ENCODE assay signal across 8 cellular contexts in genomic region chr19:57613941-57614743, GRCh38. TPM values are rescaled to one million over a fixed set of nuclear protein-coding genes. Genes with fewer than 3 reads are reported as not detected.
DNase-seq lines count a peak whose midpoint lies in the region; TF ChIP-seq lines count a peak whose summit lies in the region.

Gene ZNF134, plus strand, starts transcription at chr19:57614242. Its CDS starts 5,227 bp downstream, at chr19:57619469.

- no peak within 1 kb of the TSS for H4K8ac ChIP-seq in H9 (replicated peaks; ENCODE audit: insufficient read length, low read depth, low read length)

- H3K14ac ChIP-seq in H9 (ENCODE audit: insufficient read depth, low read length) = peak within 1 kb of the TSS; percentile 95

- no peak within 1 kb of the TSS; the same call in 1 of the 2 replicates for H3K4ac ChIP-seq in H9 (ENCODE audit: low read depth, low read length)

- DNase-seq in G401 (ENCODE audit: low spot score) = peak; percentile 95
- peak; percentile 94 for DNase-seq in H9
- peak; percentile 96 for DNase-seq in MV-4-11 (lab: John Stamatoyannopoulos, UW)
- DNase-seq in SK-N-SH = peak; percentile 93
- peak; percentile 93 for DNase-seq in activated naive CD4-positive, alpha-beta T cell treated with anti-CD3 and anti-CD28 coated beads, Interleukin-2, amount 50 U/mL, for 16 hours
- peak; percentile 88 for DNase-seq in glomerular visceral epithelial cell (ENCODE audit: extremely low spot score)
- peak; percentile 85 for DNase-seq in occipital lobe (lab: John Stamatoyannopoulos, UW)
- DNase-seq in suprapubic skin (ENCODE audit: low spot score in 2 of 2) = peak; percentile 92 to 93

- H3K36me3 ChIP-seq in SK-N-SH (replicated peaks in 1 of 2; ENCODE audit: control insufficient read depth in 1 of 2, insufficient read depth in 2 of 2, low read length in 1 of 2) (peaks cover 26 to 43% of the 10 kb centered on the region in 2 experiments), suprapubic skin (peaks cover 36% of the 10 kb centered on the region)

- H4K20me1 ChIP-seq in H9 (ENCODE audit: control insufficient read depth, insufficient read depth, insufficient read length) = no peaks in the 10 kb centered on the region
- no peaks in the 10 kb centered on the region for H4K20me1 ChIP-seq in SK-N-SH (ENCODE audit: insufficient read depth)

- no peak within 1 kb of the TSS for H2BK20ac ChIP-seq in H9 (ENCODE audit: low read depth, low read length, poor library complexity, severe bottlenecking)

- POLR2A ChIA-PET in SK-N-SH (lab: Yijun Ruan, JAX) = interaction anchor here (0.7 to 1.5 kb wide), 6 partner anchors 14 to 132 kb away, joined by 3 to 6 read pairs (median 4); partner anchors contain the start of genes ZIK1, ZNF211, ZNF530 and ZNF551

- H3K79me1 ChIP-seq in H9 (ENCODE audit: insufficient read depth, low read depth, low read length, poor library complexity, severe bottlenecking) = peaks cover 12% of the 10 kb centered on the region

- no peak within 1 kb of the TSS for H3T11ph ChIP-seq in H9 (ENCODE audit: low read length)

- in situ Hi-C loops in G401 (cut with HindIII; ENCODE audit: low sequenced_read_pairs) = no loop called here

- H3K36me3 Mint-ChIP-seq in H9 (ENCODE audit: insufficient read depth in 1 of 3, low read depth in 3 of 3) = peaks cover 48 to 50% (median 49%) of the 10 kb centered on the region in 3 experiments

- no peak within 1 kb of the TSS for H2BK15ac ChIP-seq in H9 (ENCODE audit: low read depth, low read length)

- H3K4me1 Mint-ChIP-seq in H9 = peaks cover 7 to 13% of the 10 kb centered on the region in 2 experiments

- peaks cover 9% of the 10 kb centered on the region for H3K27me3 Mint-ChIP-seq in H9 (ENCODE audit: low read depth)

- TF ChIP-seq CTCF in H9 (conservative IDR thresholded peaks at IDR 0.05) = no peak
- peak; percentile 33; the same call in 1 of the 2 replicates for TF ChIP-seq CTCF in SK-N-SH (IDR thresholded peaks at IDR 0.05)
- TF ChIP-seq CTCF in suprapubic skin (IDR thresholded peaks at IDR 0.05) = no peak

- no peak within 1 kb of the TSS for H2BK120ac ChIP-seq in H9 (ENCODE audit: low read depth, low read length, poor library complexity, severe bottlenecking)

- H2AFZ ChIP-seq in H9 (ENCODE audit: low read length) (peak within 1 kb of the TSS; percentile 93), SK-N-SH (ENCODE audit: low read depth) (peak within 1 kb of the TSS; percentile 83)

- peak within 1 kb of the TSS; percentile 93 to 99 for H3K4me3 Mint-ChIP-seq in H9

- CTCF ChIA-PET in SK-N-SH (lab: Yijun Ruan, JAX) = interaction anchor here (1.0 kb wide), 1 partner anchor 22 kb away, joined by 3 read pairs; no protein-coding TSS in a partner anchor

- H3K4me1 ChIP-seq in H9 (ENCODE audit: insufficient read depth, low read length) (no peaks in the 10 kb centered on the region), SK-N-SH (ENCODE audit: control insufficient read depth in 1 of 2, insufficient read depth in 2 of 2, low read depth in 1 of 2, low read length in 1 of 2) (no peaks in the 10 kb centered on the region; a peak in 1 of 4 replicates), suprapubic skin (peaks cover 4% of the 10 kb centered on the region)

- H3K56ac ChIP-seq in H9 (ENCODE audit: insufficient read length, low read depth, low read length) = no peak within 1 kb of the TSS

- H3K27me3 ChIP-seq in H9 (ENCODE audit: insufficient read depth, low read length) = no peaks in the 10 kb centered on the region
- H3K27me3 ChIP-seq in SK-N-SH (ENCODE audit: insufficient read depth) = no peaks in the 10 kb centered on the region
- H3K27me3 ChIP-seq in suprapubic skin = no peaks in the 10 kb centered on the region

- no CpG with 5 or more reads among the region's 64 CpGs for WGBS in H9 (ENCODE audit: extremely low coverage, insufficient read length, low lambda C conversion rate)
- 3% methylated on average over 9 of the region's 64 CpGs for WGBS in SK-N-SH (ENCODE audit: low lambda C conversion rate)
- WGBS in suprapubic skin = 4% methylated on average over 25 of the region's 64 CpGs

- peak within 1 kb of the TSS; percentile 96 for H3K9ac ChIP-seq in H9 (ENCODE audit: extremely low read depth, insufficient read length, low read length)
- peak within 1 kb of the TSS; percentile 80 for H3K9ac ChIP-seq in SK-N-SH

- H3K4me2 ChIP-seq in H9 (ENCODE audit: insufficient read depth, insufficient read length, low read length) (peak within 1 kb of the TSS; percentile 82), SK-N-SH (peak within 1 kb of the TSS; percentile 84)

- TF ChIP-seq POLR2A in suprapubic skin (IDR thresholded peaks at IDR 0.05) = peak in 1 of 2 donors; percentile 19

- no peaks in the 10 kb centered on the region for H3K23me2 ChIP-seq in H9 (ENCODE audit: insufficient read length, low read depth, low read length, poor library complexity, severe bottlenecking)

- H3K18ac ChIP-seq in H9 (ENCODE audit: insufficient read length, low read depth, low read length) = peak within 1 kb of the TSS; percentile 86

- peak within 1 kb of the TSS; percentile 48 to 94 (median 94) for H3K27ac Mint-ChIP-seq in H9

- H2BK12ac ChIP-seq in H9 (ENCODE audit: insufficient read length, low read depth, low read length) = no peak within 1 kb of the TSS

- peaks cover 51 to 65% of the 10 kb centered on the region in 2 experiments for H3K9me3 Mint-ChIP-seq in H9

- no peaks in the 10 kb centered on the region for H3K9me2 ChIP-seq in SK-N-SH

- TF ChIP-seq EP300 in SK-N-SH (IDR thresholded peaks at IDR 0.05; ENCODE audit: borderline replicate concordance in 1 of 2, low read depth in 1 of 2, low read length in 1 of 2) (no peak), suprapubic skin (IDR thresholded peaks at IDR 0.05) (no peak)

- H2BK5ac ChIP-seq in H9 (ENCODE audit: insufficient read length, low read length) = no peak within 1 kb of the TSS

- TF ChIP-seq RAD21 in SK-N-SH (IDR thresholded peaks at IDR 0.05; ENCODE audit: low read length) = no peak

- H3K4me3 ChIP-seq in SK-N-SH (ENCODE audit: low read depth in 2 of 2, low read length in 1 of 2) (peak within 1 kb of the TSS; percentile 99 to 100), suprapubic skin (peak within 1 kb of the TSS; percentile 98)

- H3K23ac ChIP-seq in H9 (ENCODE audit: insufficient read length, low read depth, low read length) = no peak within 1 kb of the TSS

- peaks cover 42% of the 10 kb centered on the region; the same call in 1 of the 2 replicates for H3K79me2 ChIP-seq in H9 (ENCODE audit: insufficient read depth, low read length)
- H3K79me2 ChIP-seq in SK-N-SH (ENCODE audit: insufficient read depth) = peaks cover 51% of the 10 kb centered on the region

- no peak within 1 kb of the TSS for H4K5ac ChIP-seq in H9 (ENCODE audit: insufficient read length, low read depth, low read length)

- H4K91ac ChIP-seq in H9 (ENCODE audit: insufficient read length, low read depth, low read length) = no peak within 1 kb of the TSS

- H3K27ac ChIP-seq in H9 (ENCODE audit: insufficient read length, low read depth, low read length) (no peak within 1 kb of the TSS), SK-N-SH (ENCODE audit: low read depth in 2 of 2, low read length in 1 of 2) (peak within 1 kb of the TSS; percentile 42 to 72; a peak in 2 of 4 replicates), suprapubic skin (peak within 1 kb of the TSS; percentile 72)

- H3F3A ChIP-seq in SK-N-SH (replicated peaks; ENCODE audit: insufficient read depth) = no peaks in the 10 kb centered on the region

- no peak within 1 kb of the TSS for H2AK5ac ChIP-seq in H9 (ENCODE audit: insufficient read length, low read length)

- H3K9me3 ChIP-seq in H9 (ENCODE audit: control insufficient read depth, low read depth, low read length) = peaks cover 42% of the 10 kb centered on the region
- peaks cover 10% of the 10 kb centered on the region for H3K9me3 ChIP-seq in SK-N-SH
- peaks cover 40% of the 10 kb centered on the region for H3K9me3 ChIP-seq in suprapubic skin

TF ChIP-seq in SK-N-SH, 30 proteins besides CTCF, POLR2A, EP300 and RAD21 (continues in another document):
- TF ChIP-seq PBX3 (IDR thresholded peaks at IDR 0.05) = no peak; the same call in 1 of the 2 replicates
- TF ChIP-seq FOSL2 (IDR thresholded peaks at IDR 0.05; ENCODE audit: borderline replicate concordance, low read depth) = no peak
- peak; percentile 4; the same call in 1 of the 2 replicates for TF ChIP-seq TCF12 (IDR thresholded peaks at IDR 0.05)
- no peak for TF ChIP-seq MEF2A (IDR thresholded peaks at IDR 0.05; ENCODE audit: borderline replicate concordance, low read depth)
- no peak for TF ChIP-seq EZH2phosphoT487 (IDR thresholded peaks at IDR 0.05; ENCODE audit: borderline replicate concordance, low read depth)
- no peak for TF ChIP-seq IRF3 (IDR thresholded peaks at IDR 0.05; ENCODE audit: low read depth, low read length)
- peak; percentile 23; the same call in 1 of the 2 replicates for TF ChIP-seq NFIC (IDR thresholded peaks at IDR 0.05; ENCODE audit: borderline replicate concordance)
- no peak for TF ChIP-seq RFX5 (IDR thresholded peaks at IDR 0.05; ENCODE audit: low read length)
- TF ChIP-seq TEAD4 (IDR thresholded peaks at IDR 0.05; ENCODE audit: borderline replicate concordance, insufficient read depth) = no peak
- peak; percentile 81 for TF ChIP-seq CHD2 (IDR thresholded peaks at IDR 0.05; ENCODE audit: low read length, partially characterized antibody)
- TF ChIP-seq FOXJ3 (CRISPR knock-in tag; IDR thresholded peaks at IDR 0.05) = peak; percentile 32; the same call in 1 of the 2 replicates

RNA-seq across cellular contexts. Expression of gene ZNF134, which starts in this region (rescaled TPM):
- total RNA-seq in G401 (2014; rRNA removed; shearing (Covaris generic)) = 6.2 and 19.6 TPM in 2 replicates
- total RNA-seq in H9 (2021) (43.2 and 44.1 TPM in 2 replicates), occipital lobe (41.0 TPM), suprapubic skin (10 to 100 TPM; 15.8 to 35.0 (median 21.5) TPM)
- polyA plus RNA-seq in SK-N-SH (2012; rRNA removed) = 9.6 and 9.8 TPM in 2 replicates
- 7.4 and 10.8 TPM in 2 replicates for polyA plus RNA-seq in SK-N-SH (2012; cell fraction: cytosol; rRNA removed)
- polyA plus RNA-seq in SK-N-SH (2012; cell fraction: nucleus; rRNA removed) = 10.2 and 17.6 TPM in 2 replicates
